In the genomic region with DNA sequence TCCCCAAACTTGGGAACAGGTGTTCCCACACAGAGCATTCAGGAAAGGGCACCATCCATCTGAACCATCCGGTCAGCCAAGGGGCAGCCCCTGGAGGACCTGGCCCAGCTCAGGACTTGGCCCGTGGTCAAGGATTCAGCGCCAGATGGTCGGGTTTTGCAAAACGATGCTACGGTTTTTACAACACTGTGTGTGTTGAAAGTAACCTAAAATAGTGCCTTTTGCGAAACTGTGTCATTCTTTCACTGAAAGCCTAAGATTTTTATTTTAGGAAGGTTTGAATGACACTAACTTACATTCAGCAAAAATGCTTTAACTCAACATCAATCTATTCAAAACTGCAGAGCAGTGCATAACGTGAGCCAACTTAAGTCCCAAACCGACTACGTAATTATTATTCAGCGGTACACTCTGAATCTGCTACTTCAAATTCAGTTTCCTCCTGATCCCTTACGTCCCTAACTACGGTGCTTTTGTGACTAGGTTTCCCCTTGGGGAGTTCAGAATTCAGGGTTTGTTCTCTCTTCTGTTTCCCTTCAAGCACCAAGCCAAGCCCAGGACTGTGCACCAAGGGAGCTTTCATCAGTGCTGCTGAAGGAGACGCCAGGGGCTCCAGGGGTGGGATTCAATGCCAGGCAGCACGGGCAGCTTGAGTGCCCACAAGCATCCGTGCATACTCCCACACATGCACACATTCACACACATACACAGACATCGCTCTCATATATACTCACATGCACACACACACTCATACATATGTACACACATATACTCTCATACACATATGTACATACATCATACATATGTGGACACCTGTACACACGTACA, we compare ENCODE assay signal across 1 cellular context.
TF ChIP-seq lines count a peak whose summit lies in the region.

No MANE protein-coding gene starts in this region.

TF ChIP-seq in H1, 55 proteins besides CTCF, POLR2A, EP300 and RAD21:
- TF ChIP-seq EZH2 (IDR thresholded peaks at IDR 0.05; ENCODE audit: low read depth, low read length, severe bottlenecking) (no peak), CBX8 (IDR thresholded peaks at IDR 0.05; ENCODE audit: borderline replicate concordance, low read depth, low read length) (no peak), BRCA1 (IDR thresholded peaks at IDR 0.05; ENCODE audit: low read depth, low read length) (no peak), HDAC2 (IDR thresholded peaks at IDR 0.05; ENCODE audit: borderline replicate concordance in 1 of 2, low read depth in 2 of 2, low read length in 2 of 2) (no peak)
TF ChIP-seq in H1: peak in this region for 0.
